11 cellular contexts compared by ENCODE assay signal in genomic region chr2:206381881-206382280, GRCh38.
"Had no signal": no experiment of that assay in that cellular context is flagged by ENCODE, and none has a peak within 500 bp of the region (broad histone marks: within the 10 kb centered on the region; RNA-seq: fewer than 3 reads in every experiment).

No MANE protein-coding gene starts in this region.

- H3K4me3 ChIP-seq: GM23248, GM23338, HAP-1 had no signal

- FAIRE-seq: H1, H54 had no signal

- H2AFZ ChIP-seq: GM23248, GM23338 had no signal

- H3K4me3 Mint-ChIP-seq: GM23338, H9, HFFc6 had no signal

- H3K9me3 Mint-ChIP-seq: GM23338 had no signal

- H3K4me2 ChIP-seq: GM23338 had no signal

- H3K36me3 ChIP-seq: HAP-1 had no signal

- H3K27ac Mint-ChIP-seq: GM23338, H9, HFFc6 had no signal

- DNase-seq: GM23248, GOT3, H7, H9, HCEC 1CT, HFFc6 had no signal

- ATAC-seq: GM23338, HCT116 had no signal

- H3K27ac ChIP-seq: GM23248 had no signal

- H3K9ac ChIP-seq: GM23248 had no signal

- H3K4me1 ChIP-seq: HAP-1 had no signal

- H3K9me3 ChIP-seq: HAP-1 had no signal
